ENCODE assay signal across 27 cellular contexts in genomic region chrX:27086221-27086620, GRCh38.
"Had no signal": no experiment of that assay in that cellular context is flagged by ENCODE, and none has a peak within 500 bp of the region (broad histone marks: within the 10 kb centered on the region; RNA-seq: fewer than 3 reads in every experiment).

No MANE protein-coding gene starts in this region.

- H3K4me2 ChIP-seq: hepatocyte had no signal

- H3K27me3 ChIP-seq: esophagus squamous epithelium, gastrocnemius medialis, hepatocyte, suprapubic skin, tibial artery, upper lobe of right lung had no signal

- H3K4me1 ChIP-seq: esophagus squamous epithelium, gastrocnemius medialis, suprapubic skin, tibial artery, upper lobe of right lung had no signal

- H3K36me3 ChIP-seq: esophagus squamous epithelium, gastrocnemius medialis, suprapubic skin, tibial artery, upper lobe of right lung had no signal

- ATAC-seq: gastrocnemius medialis; left colon; naive thymus-derived CD4-positive, alpha-beta T cell; right cardiac atrium; upper lobe of right lung had no signal

- H2AFZ ChIP-seq: hepatocyte had no signal

- H3K27ac Mint-ChIP-seq: activated CD4-positive, alpha-beta memory T cell treated with anti-CD3 and anti-CD28 coated beads, Interleukin-2, amount 10 ng/mL, durations not matched to agents 7 days and 5 days; activated CD4-positive, alpha-beta T cell treated with anti-CD3 and anti-CD28 coated beads, Interleukin-2, amount 10 ng/mL, durations not matched to agents 24 days and 14 days; activated T-cell treated with anti-CD3 and anti-CD28 coated beads, Interleukin-2, amount 50 U/mL, for 24 hours; immature natural killer cell; naive thymus-derived CD4-positive, alpha-beta T cell; T-helper 1 cell treated with Interleukin-12 subunit alpha and Interleukin-12 subunit beta and Interleukin-4 antibody, amounts not matched to agents 30 μg/mL and 1 μg/mL, for 36 hours had no signal

- H3K4me3 Mint-ChIP-seq: activated CD4-positive, alpha-beta memory T cell treated with anti-CD3 and anti-CD28 coated beads, Interleukin-2, amount 10 ng/mL, durations not matched to agents 7 days and 5 days; activated CD4-positive, alpha-beta T cell treated with anti-CD3 and anti-CD28 coated beads, Interleukin-2, amount 10 ng/mL, durations not matched to agents 24 days and 14 days; activated T-cell treated with anti-CD3 and anti-CD28 coated beads, Interleukin-2, amount 50 U/mL, for 24 hours; immature natural killer cell; naive thymus-derived CD4-positive, alpha-beta T cell; T-helper 1 cell treated with Interleukin-12 subunit alpha and Interleukin-12 subunit beta and Interleukin-4 antibody, amounts not matched to agents 30 μg/mL and 1 μg/mL, for 36 hours had no signal

- H3K27ac ChIP-seq: esophagus squamous epithelium, gastrocnemius medialis, hepatocyte, suprapubic skin, tibial artery, upper lobe of right lung had no signal

- H3K4me3 ChIP-seq: esophagus squamous epithelium, gastrocnemius medialis, hepatocyte, suprapubic skin, tibial artery, upper lobe of right lung had no signal

- H3K9me3 ChIP-seq: esophagus squamous epithelium, gastrocnemius medialis, suprapubic skin, tibial artery, upper lobe of right lung had no signal

- H3K9me3 Mint-ChIP-seq: activated CD4-positive, alpha-beta memory T cell treated with anti-CD3 and anti-CD28 coated beads, Interleukin-2, amount 10 ng/mL, durations not matched to agents 7 days and 5 days; activated CD4-positive, alpha-beta T cell treated with anti-CD3 and anti-CD28 coated beads, Interleukin-2, amount 10 ng/mL, durations not matched to agents 24 days and 14 days; T-helper 1 cell treated with Interleukin-12 subunit alpha and Interleukin-12 subunit beta and Interleukin-4 antibody, amounts not matched to agents 30 μg/mL and 1 μg/mL, for 36 hours had no signal

- DNase-seq: activated CD4-positive, alpha-beta memory T cell treated with anti-CD3 and anti-CD28 coated beads, Interleukin-2, amount 10 ng/mL, durations not matched to agents 7 days and 5 days; activated CD4-positive, alpha-beta T cell treated with anti-CD3 and anti-CD28 coated beads, Interleukin-2, amount 10 ng/mL, durations not matched to agents 24 days and 14 days; activated CD4-positive, CD25-positive, alpha-beta regulatory T cell treated with anti-CD3 and anti-CD28 coated beads, Interleukin-2, amount 50 U/mL, for 72 hours; activated CD8-positive, alpha-beta memory T cell treated with anti-CD3 and anti-CD28 coated beads, Interleukin-2, amount 50 U/mL, for 48 hours; activated gamma-delta T cell treated with Interleukin-2 at 50 U/mL for 16 hours; activated naive CD4-positive, alpha-beta T cell treated with anti-CD3 and anti-CD28 coated beads, Interleukin-2, amount 50 U/mL, for 16 hours; activated T-cell treated with anti-CD3 and anti-CD28 coated beads, Interleukin-2, amount 50 U/mL, for 24 hours; amniotic stem cell; central memory CD4-positive, alpha-beta T cell; esophagus squamous epithelium; gastrocnemius medialis; glutamatergic neuron; immature natural killer cell; kidney; left colon; midbrain; naive thymus-derived CD4-positive, alpha-beta T cell; occipital lobe; right cardiac atrium; stimulated activated CD4-positive, alpha-beta T cell treated with anti-CD3 and anti-CD28 coated beads, Interleukin-15, amount 100 ng/mL, for 24 hours; stimulated activated naive CD4-positive, alpha-beta T cell; T1000; tibial artery; upper lobe of right lung had no signal

- H3K4me1 Mint-ChIP-seq: activated CD4-positive, alpha-beta memory T cell treated with anti-CD3 and anti-CD28 coated beads, Interleukin-2, amount 10 ng/mL, durations not matched to agents 7 days and 5 days; activated CD4-positive, alpha-beta T cell treated with anti-CD3 and anti-CD28 coated beads, Interleukin-2, amount 10 ng/mL, durations not matched to agents 24 days and 14 days; immature natural killer cell; naive thymus-derived CD4-positive, alpha-beta T cell had no signal

- H3K36me3 Mint-ChIP-seq: immature natural killer cell; naive thymus-derived CD4-positive, alpha-beta T cell had no signal

- H3K27me3 Mint-ChIP-seq: activated CD4-positive, alpha-beta memory T cell treated with anti-CD3 and anti-CD28 coated beads, Interleukin-2, amount 10 ng/mL, durations not matched to agents 7 days and 5 days; activated CD4-positive, alpha-beta T cell treated with anti-CD3 and anti-CD28 coated beads, Interleukin-2, amount 10 ng/mL, durations not matched to agents 24 days and 14 days; activated T-cell treated with anti-CD3 and anti-CD28 coated beads, Interleukin-2, amount 50 U/mL, for 24 hours; naive thymus-derived CD4-positive, alpha-beta T cell had no signal
